8 cellular contexts compared by ENCODE assay signal in the genomic region with DNA sequence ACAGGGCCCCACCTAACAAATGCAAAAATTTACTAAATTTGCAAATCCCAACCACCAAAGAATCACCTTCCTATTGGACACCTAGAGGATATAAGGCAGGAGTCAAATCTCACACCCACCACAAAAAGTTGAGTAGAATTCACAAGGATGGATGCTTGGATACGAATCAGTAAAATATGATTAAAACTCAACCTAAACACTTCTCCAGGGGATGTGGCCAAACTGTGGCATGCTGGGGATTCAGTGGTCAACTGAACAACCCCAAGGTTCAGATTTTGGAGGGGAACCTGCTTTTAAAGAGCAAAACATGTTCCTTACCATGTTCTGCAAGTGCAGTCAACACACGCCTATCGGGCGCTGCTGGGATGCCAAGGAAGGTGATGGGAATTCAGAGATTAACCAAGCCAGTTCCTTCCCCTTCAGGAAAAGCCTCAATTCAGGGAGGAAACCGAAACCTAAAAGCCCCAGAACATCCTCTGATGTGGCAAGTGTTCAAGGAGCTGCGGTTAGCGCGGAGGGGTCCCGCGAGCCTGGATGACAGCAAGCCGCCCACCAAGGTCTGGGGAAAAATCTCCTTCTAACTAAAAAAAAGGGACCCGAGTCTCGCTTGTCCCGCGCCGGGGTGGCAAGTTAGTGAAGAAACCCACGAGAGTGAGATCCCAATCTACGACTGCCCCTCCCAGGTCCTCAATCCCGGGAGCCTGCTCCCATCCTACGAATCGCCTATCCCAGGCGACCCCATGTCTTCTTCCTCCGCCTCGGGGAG. TPM values are rescaled to one million over a fixed set of nuclear protein-coding genes. Genes with fewer than 3 reads are reported as not detected.
DNase-seq lines count a peak whose midpoint lies in the region; ATAC-seq and TF ChIP-seq lines count a peak whose summit lies in the region.

No MANE protein-coding gene starts in this region.

- DNase-seq in SIG-M5 treated with dmso at 0.1 percent for 504 hours (lab: John Stamatoyannopoulos, UW; ENCODE audit: unreplicated experiment) (peak; percentile 75), SIG-M5 (lab: John Stamatoyannopoulos, UW) (no peak), fibroblast of gingiva (ENCODE audit: low read depth) (peak; percentile 31)
- DNase-seq in Jurkat, Clone E6-1 (ENCODE audit: low read depth, low spot score): peak; percentile 42
- DNase-seq in activated CD8-positive, alpha-beta memory T cell treated with anti-CD3 and anti-CD28 coated beads, Interleukin-2, amount 50 U/mL, for 4 hours: peak; percentile 29

- H3K4me1 Mint-ChIP-seq in nephron: peaks cover 27% of the 10 kb centered on the region

- no peaks in the 10 kb centered on the region for H3K36me3 Mint-ChIP-seq in nephron (ENCODE audit: low read depth)

- H3K27me3 Mint-ChIP-seq in nephron (ENCODE audit: low read depth): peaks cover 19% of the 10 kb centered on the region

- H3K9me3 Mint-ChIP-seq in nephron: no peaks in the 10 kb centered on the region

- no peak for TF ChIP-seq CTCF in nephron (IDR thresholded peaks at IDR 0.05; ENCODE audit: unreplicated experiment in 3 of 3)

- ATAC-seq in GM21717 (IDR thresholded peaks at IDR 0.05; ENCODE audit: unreplicated experiment) (no peak), HG02884 (IDR thresholded peaks at IDR 0.05; ENCODE audit: unreplicated experiment) (no peak)

- peak overlapping the region; percentile 94 to 97 (median 97) for H3K4me3 Mint-ChIP-seq in nephron

- H3K4me3 ChIP-seq in Jurkat, Clone E6-1 (ENCODE audit: low read length): no peak overlapping the region

- H3K27ac Mint-ChIP-seq in nephron: no peak overlapping the region

RNA-seq across cellular contexts. Expression of a gene that starts 0.9 kb away (rescaled TPM):
- polyA plus RNA-seq in Jurkat, Clone E6-1 (2012; ENCODE audit: insufficient read depth, insufficient read length): not detected
